Comparison of ENCODE assay signal across 1 cellular context in the genomic region with DNA sequence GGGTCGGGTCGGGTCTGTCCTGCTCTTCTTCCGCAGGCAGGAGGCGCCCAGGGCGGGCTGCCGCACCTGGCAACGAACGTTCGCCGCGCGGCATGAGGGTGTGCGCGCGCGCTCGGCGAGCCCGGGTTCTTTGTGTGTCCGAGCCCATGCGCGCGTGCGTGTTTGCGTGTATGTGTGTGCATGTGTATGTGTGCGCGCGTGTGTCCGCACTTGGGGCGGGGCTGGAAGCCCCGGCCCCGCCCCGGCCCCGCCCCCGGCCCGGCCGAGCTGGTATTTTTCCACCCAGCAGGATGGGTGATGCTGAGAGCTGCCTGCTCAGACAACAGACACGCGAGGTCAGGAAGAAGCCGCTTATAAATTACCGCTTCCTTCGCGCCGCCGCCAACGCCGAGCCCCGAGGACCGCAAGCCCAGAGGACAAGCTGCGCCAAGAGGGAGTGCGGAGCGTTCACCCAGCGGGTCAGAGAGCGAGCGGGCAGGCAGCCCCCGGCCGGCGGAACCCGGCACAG.
TF ChIP-seq lines count a peak whose summit lies in the region.

SLC6A6 (plus strand) TSS at position 303 of the 508 bp plus-strand sequence. CDS start 41,029 bp downstream, outside the sequence.

TF ChIP-seq in HepG2, 621 proteins besides CTCF, POLR2A, EP300 and RAD21 (continued from another document and continues in another):
- TF ChIP-seq, protein P1, sequence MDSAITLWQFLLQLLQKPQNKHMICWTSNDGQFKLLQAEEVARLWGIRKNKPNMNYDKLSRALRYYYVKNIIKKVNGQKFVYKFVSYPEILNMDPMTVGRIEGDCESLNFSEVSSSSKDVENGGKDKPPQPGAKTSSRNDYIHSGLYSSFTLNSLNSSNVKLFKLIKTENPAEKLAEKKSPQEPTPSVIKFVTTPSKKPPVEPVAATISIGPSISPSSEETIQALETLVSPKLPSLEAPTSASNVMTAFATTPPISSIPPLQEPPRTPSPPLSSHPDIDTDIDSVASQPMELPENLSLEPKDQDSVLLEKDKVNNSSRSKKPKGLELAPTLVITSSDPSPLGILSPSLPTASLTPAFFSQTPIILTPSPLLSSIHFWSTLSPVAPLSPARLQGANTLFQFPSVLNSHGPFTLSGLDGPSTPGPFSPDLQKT (CRISPR knock-in tag; IDR thresholded peaks at IDR 0.05; ENCODE audit: borderline replicate concordance), result no peak
- peak; percentile 65; the same call in 1 of the 2 replicates for TF ChIP-seq TFE3 (CRISPR knock-in tag; IDR thresholded peaks at IDR 0.05)
- TF ChIP-seq ZBTB14 (CRISPR knock-in tag; IDR thresholded peaks at IDR 0.05), result peak; percentile 98
- TF ChIP-seq STAT5B (CRISPR knock-in tag; IDR thresholded peaks at IDR 0.05), result no peak
- no peak for TF ChIP-seq ZNF746 (CRISPR knock-in tag; IDR thresholded peaks at IDR 0.05)
- no peak for TF ChIP-seq ZNF556 (CRISPR knock-in tag; IDR thresholded peaks at IDR 0.05; ENCODE audit: borderline replicate concordance)
- no peak for TF ChIP-seq ZNF333 (CRISPR knock-in tag; IDR thresholded peaks at IDR 0.05; ENCODE audit: borderline replicate concordance)
- TF ChIP-seq ZNF235 (CRISPR knock-in tag; IDR thresholded peaks at IDR 0.05; ENCODE audit: borderline replicate concordance), result peak; percentile 75; the same call in 1 of the 2 replicates
- TF ChIP-seq MLLT10 (CRISPR knock-in tag; IDR thresholded peaks at IDR 0.05), result no peak
- no peak for TF ChIP-seq SMAD3 (CRISPR knock-in tag; IDR thresholded peaks at IDR 0.05)
- peak; percentile 40; the same call in 1 of the 2 replicates for TF ChIP-seq E2F1 (CRISPR knock-in tag; IDR thresholded peaks at IDR 0.05)
- TF ChIP-seq, protein P2, sequence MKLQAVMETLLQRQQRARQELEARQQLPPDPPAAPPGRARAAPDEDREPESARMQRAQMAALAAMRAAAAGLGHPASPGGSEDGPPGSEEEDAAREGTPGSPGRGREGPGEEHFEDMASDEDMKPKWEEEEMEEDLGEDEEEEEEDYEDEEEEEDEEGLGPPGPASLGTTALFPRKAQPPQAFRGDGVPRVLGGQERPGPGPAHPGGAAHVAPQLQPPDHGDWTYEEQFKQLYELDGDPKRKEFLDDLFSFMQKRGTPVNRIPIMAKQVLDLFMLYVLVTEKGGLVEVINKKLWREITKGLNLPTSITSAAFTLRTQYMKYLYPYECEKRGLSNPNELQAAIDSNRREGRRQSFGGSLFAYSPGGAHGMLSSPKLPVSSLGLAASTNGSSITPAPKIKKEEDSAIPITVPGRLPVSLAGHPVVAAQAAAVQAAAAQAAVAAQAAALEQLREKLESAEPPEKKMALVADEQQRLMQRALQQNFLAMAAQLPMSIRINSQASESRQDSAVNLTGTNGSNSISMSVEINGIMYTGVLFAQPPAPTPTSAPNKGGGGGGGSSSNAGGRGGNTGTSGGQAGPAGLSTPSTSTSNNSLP (IDR thresholded peaks at IDR 0.05; ENCODE audit: low read depth, low read length), result no peak
- peak; percentile 77 for TF ChIP-seq RBM39 (IDR thresholded peaks at IDR 0.05; ENCODE audit: low read depth, low read length, poor library complexity, severe bottlenecking)
- TF ChIP-seq ZNF687 (CRISPR knock-in tag; IDR thresholded peaks at IDR 0.05), result peak; percentile 81
- TF ChIP-seq, protein P3, sequence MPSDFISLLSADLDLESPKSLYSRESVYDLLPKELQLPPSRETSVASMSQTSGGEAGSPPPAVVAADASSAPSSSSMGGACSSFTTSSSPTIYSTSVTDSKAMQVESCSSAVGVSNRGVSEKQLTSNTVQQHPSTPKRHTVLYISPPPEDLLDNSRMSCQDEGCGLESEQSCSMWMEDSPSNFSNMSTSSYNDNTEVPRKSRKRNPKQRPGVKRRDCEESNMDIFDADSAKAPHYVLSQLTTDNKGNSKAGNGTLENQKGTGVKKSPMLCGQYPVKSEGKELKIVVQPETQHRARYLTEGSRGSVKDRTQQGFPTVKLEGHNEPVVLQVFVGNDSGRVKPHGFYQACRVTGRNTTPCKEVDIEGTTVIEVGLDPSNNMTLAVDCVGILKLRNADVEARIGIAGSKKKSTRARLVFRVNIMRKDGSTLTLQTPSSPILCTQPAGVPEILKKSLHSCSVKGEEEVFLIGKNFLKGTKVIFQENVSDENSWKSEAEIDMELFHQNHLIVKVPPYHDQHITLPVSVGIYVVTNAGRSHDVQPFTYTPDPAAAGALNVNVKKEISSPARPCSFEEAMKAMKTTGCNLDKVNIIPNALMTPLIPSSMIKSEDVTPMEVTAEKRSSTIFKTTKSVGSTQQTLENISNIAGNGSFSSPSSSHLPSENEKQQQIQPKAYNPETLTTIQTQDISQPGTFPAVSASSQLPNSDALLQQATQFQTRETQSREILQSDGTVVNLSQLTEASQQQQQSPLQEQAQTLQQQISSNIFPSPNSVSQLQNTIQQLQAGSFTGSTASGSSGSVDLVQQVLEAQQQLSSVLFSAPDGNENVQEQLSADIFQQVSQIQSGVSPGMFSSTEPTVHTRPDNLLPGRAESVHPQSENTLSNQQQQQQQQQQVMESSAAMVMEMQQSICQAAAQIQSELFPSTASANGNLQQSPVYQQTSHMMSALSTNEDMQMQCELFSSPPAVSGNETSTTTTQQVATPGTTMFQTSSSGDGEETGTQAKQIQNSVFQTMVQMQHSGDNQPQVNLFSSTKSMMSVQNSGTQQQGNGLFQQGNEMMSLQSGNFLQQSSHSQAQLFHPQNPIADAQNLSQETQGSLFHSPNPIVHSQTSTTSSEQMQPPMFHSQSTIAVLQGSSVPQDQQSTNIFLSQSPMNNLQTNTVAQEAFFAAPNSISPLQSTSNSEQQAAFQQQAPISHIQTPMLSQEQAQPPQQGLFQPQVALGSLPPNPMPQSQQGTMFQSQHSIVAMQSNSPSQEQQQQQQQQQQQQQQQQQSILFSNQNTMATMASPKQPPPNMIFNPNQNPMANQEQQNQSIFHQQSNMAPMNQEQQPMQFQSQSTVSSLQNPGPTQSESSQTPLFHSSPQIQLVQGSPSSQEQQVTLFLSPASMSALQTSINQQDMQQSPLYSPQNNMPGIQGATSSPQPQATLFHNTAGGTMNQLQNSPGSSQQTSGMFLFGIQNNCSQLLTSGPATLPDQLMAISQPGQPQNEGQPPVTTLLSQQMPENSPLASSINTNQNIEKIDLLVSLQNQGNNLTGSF (CRISPR knock-in tag; IDR thresholded peaks at IDR 0.05), result no peak
- TF ChIP-seq ATF1 (CRISPR knock-in tag; IDR thresholded peaks at IDR 0.05), result no peak
- TF ChIP-seq NFIC (IDR thresholded peaks at IDR 0.05; ENCODE audit: low read length), result no peak
- TF ChIP-seq FOXP1 (IDR thresholded peaks at IDR 0.05), result no peak
- no peak for TF ChIP-seq FOXP1 (CRISPR knock-in tag; IDR thresholded peaks at IDR 0.05)
- TF ChIP-seq HOXD1 (CRISPR knock-in tag; IDR thresholded peaks at IDR 0.05), result no peak; the same call in 1 of the 2 replicates
- no peak for TF ChIP-seq ZNF572 (CRISPR knock-in tag; IDR thresholded peaks at IDR 0.05)
- TF ChIP-seq IKZF4 (CRISPR knock-in tag; IDR thresholded peaks at IDR 0.05; ENCODE audit: borderline replicate concordance, low read depth, not compliant biosample characterization), result peak; percentile 45
- no peak for TF ChIP-seq ZNF431 (CRISPR knock-in tag; IDR thresholded peaks at IDR 0.05; ENCODE audit: borderline replicate concordance, low read depth)
- peak; percentile 68 for TF ChIP-seq XRCC5 (optimal IDR thresholded peaks at IDR 0.05; ENCODE audit: low read length)
- TF ChIP-seq, protein P4, sequence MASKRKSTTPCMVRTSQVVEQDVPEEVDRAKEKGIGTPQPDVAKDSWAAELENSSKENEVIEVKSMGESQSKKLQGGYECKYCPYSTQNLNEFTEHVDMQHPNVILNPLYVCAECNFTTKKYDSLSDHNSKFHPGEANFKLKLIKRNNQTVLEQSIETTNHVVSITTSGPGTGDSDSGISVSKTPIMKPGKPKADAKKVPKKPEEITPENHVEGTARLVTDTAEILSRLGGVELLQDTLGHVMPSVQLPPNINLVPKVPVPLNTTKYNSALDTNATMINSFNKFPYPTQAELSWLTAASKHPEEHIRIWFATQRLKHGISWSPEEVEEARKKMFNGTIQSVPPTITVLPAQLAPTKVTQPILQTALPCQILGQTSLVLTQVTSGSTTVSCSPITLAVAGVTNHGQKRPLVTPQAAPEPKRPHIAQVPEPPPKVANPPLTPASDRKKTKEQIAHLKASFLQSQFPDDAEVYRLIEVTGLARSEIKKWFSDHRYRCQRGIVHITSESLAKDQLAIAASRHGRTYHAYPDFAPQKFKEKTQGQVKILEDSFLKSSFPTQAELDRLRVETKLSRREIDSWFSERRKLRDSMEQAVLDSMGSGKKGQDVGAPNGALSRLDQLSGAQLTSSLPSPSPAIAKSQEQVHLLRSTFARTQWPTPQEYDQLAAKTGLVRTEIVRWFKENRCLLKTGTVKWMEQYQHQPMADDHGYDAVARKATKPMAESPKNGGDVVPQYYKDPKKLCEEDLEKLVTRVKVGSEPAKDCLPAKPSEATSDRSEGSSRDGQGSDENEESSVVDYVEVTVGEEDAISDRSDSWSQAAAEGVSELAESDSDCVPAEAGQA (IDR thresholded peaks at IDR 0.05; ENCODE audit: low read depth), result no peak
- TF ChIP-seq, protein P4 (CRISPR knock-in tag; IDR thresholded peaks at IDR 0.05; ENCODE audit: borderline replicate concordance), result no peak
